Comparison of ENCODE assay signal across 16 cellular contexts in the genomic region with DNA sequence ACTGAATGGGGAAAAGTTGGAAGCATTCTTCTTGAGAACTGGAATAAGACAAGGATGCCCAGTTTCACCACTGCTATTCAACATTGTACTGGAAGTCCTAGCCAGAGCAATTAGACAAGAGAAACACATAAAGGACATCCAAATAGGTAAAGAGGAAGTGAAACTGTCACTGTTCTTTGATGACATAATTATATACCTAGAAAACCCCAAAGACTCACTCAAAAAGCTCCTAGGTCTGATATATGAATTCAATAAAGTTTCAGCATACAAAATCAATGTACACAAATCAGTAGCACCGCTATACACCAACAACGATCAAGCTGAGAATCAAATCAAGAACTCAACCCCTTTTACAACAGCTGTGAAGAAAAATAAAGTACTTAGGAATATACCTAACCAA.
DNase-seq lines count a peak whose midpoint lies in the region; ATAC-seq, FAIRE-seq and TF ChIP-seq lines count a peak whose summit lies in the region.
"Had no signal": no experiment of that assay in that cellular context is flagged by ENCODE, and none has a peak within 500 bp of the region (broad histone marks: within the 10 kb centered on the region; RNA-seq: fewer than 3 reads in every experiment).

No MANE protein-coding gene starts in this region.

- H3K36me3 ChIP-seq in aorta (ENCODE audit: control insufficient read depth in 1 of 2, insufficient read depth in 2 of 2, low read length in 1 of 2) (no peaks in the 10 kb centered on the region), HepG2 (replicated peaks in 1 of 2; ENCODE audit: control insufficient read depth in 1 of 2, insufficient read depth in 2 of 2, low read length in 2 of 2) (no peaks in the 10 kb centered on the region)
- H3K36me3 ChIP-seq: heart left ventricle had no signal

- no peak overlapping the region for H3K4me2 ChIP-seq in HepG2 (ENCODE audit: low read depth, low read length)
- H3K4me2 ChIP-seq: PC-9 had no signal

- ATAC-seq in GM18867 (IDR thresholded peaks at IDR 0.05; ENCODE audit: unreplicated experiment) (peak; percentile 84), GM21576 (IDR thresholded peaks at IDR 0.05; ENCODE audit: unreplicated experiment) (peak; percentile 86), HG03159 (IDR thresholded peaks at IDR 0.05; ENCODE audit: unreplicated experiment) (peak; percentile 88), aorta (ENCODE audit: low FRiP score) (no peak), HepG2 (no peak)
- ATAC-seq: heart left ventricle; left colon; naive thymus-derived CD8-positive, alpha-beta T cell; right cardiac atrium had no signal

- H3K79me2 ChIP-seq in HepG2 (ENCODE audit: insufficient read depth, low read length) = no peaks in the 10 kb centered on the region

- intact Hi-C loops in aorta (cut with DNase I) = no loop called here
- intact Hi-C loops in HepG2 (cut with micrococcal nuclease; ENCODE audit: unreplicated experiment) = no loop called here

- no peaks in the 10 kb centered on the region for H3K27me3 ChIP-seq in aorta (ENCODE audit: control insufficient read depth in 1 of 2, insufficient read depth in 2 of 2, low read length in 1 of 2)
- peaks cover 0 to 3% of the 10 kb centered on the region in 2 experiments; a peak in 1 of 5 replicates for H3K27me3 ChIP-seq in HepG2 (ENCODE audit: control insufficient read depth in 1 of 2, insufficient read depth in 2 of 2, low read length in 2 of 2)
- H3K27me3 ChIP-seq: heart left ventricle had no signal

- no peak for TF ChIP-seq EP300 in HepG2 (IDR thresholded peaks at IDR 0.05; ENCODE audit: low read depth in 2 of 2, low read length in 2 of 2)
- no peak for TF ChIP-seq EP300 in HepG2 (CRISPR knock-in tag; IDR thresholded peaks at IDR 0.05; ENCODE audit: borderline replicate concordance)

- 95 to 98% methylated on average over 2 of the region's 2 CpGs for WGBS in aorta, 2 donors
- 10% methylated on average over 2 of the region's 2 CpGs for WGBS in HepG2 (ENCODE audit: low lambda C conversion rate)

- H3K27ac ChIP-seq in aorta (ENCODE audit: low read depth in 1 of 2, low read length in 2 of 2) (no peak overlapping the region), HepG2 (ENCODE audit: extremely low read length, insufficient read depth, low read length) (no peak overlapping the region)
- H3K27ac ChIP-seq: C4-2B, heart left ventricle, PC-9 had no signal

- peak; percentile 3 for DNase-seq in RPMI8226
- no peak for DNase-seq in iPS-NIHi11 (ENCODE audit: low spot score)
- no peak for DNase-seq in DMS 273 treated with DMSO at 0.1 percent for 48 hours (lab: John Stamatoyannopoulos, UW)
- DNase-seq in aorta = no peak
- no peak for DNase-seq in HepG2 (ENCODE audit: low spot score)
- DNase-seq: activated naive CD4-positive, alpha-beta T cell treated with anti-CD3 and anti-CD28 coated beads, Interleukin-2, amount 10 ng/mL, durations not matched to agents 7 days and 5 days; heart left ventricle; left colon; naive thymus-derived CD8-positive, alpha-beta T cell; PC-9; right cardiac atrium; T-helper 2 cell had no signal

- no TSS peak for BruUV-seq in HepG2 (replicated peaks; lab: Mats Ljungman, UMichigan)

- no peak overlapping the region for H2AFZ ChIP-seq in HepG2 (ENCODE audit: low read length)
- H2AFZ ChIP-seq: PC-9 had no signal

- no peak for FAIRE-seq in HepG2 (lab: Jason Lieb, UNC)

- H3K9me3 ChIP-seq in aorta (ENCODE audit: control insufficient read depth, low read length) (no peaks in the 10 kb centered on the region), HepG2 (ENCODE audit: low read length) (no peaks in the 10 kb centered on the region)

- H4K20me1 ChIP-seq in HepG2 (ENCODE audit: insufficient read depth, low read length) = no peaks in the 10 kb centered on the region

- H3K4me1 ChIP-seq in aorta (ENCODE audit: control insufficient read depth in 1 of 2, insufficient read depth in 2 of 2, low read length in 2 of 2) (no peaks in the 10 kb centered on the region), HepG2 (ENCODE audit: insufficient read depth, low read length) (peaks cover 9% of the 10 kb centered on the region)

- in situ Hi-C loops in HepG2 (cut with HindIII; ENCODE audit: extremely low pct_ligation_motif_present, low pct_unique_long_range_greater_than_20kb) = no loop called here

- no peak overlapping the region for H3K9ac ChIP-seq in HepG2 (ENCODE audit: insufficient read depth, low read depth, low read length)

- CTCF ChIA-PET in HepG2 (lab: Yijun Ruan, JAX; ENCODE audit: low intra/inter-chr PET ratio, low total read pairs) = no interaction called here

- POLR2A ChIA-PET in HepG2 (lab: Yijun Ruan, JAX) = no interaction called here

- TF ChIP-seq RAD21 in HepG2 (CRISPR knock-in tag; IDR thresholded peaks at IDR 0.05) = no peak

- H3K4me3 ChIP-seq in aorta (ENCODE audit: low read length in 2 of 2) (no peak overlapping the region), HepG2 (replicated peaks in 1 of 3; ENCODE audit: insufficient read depth in 1 of 3, low read depth in 2 of 3, low read length in 3 of 3) (no peak overlapping the region)
- H3K4me3 ChIP-seq: heart left ventricle, PC-9 had no signal

- TF ChIP-seq POLR2A in HepG2 (IDR thresholded peaks at IDR 0.05; ENCODE audit: insufficient read depth in 1 of 2, low read depth in 2 of 2, low read length in 2 of 2) = no peak

- TF ChIP-seq CTCF in HepG2 (CRISPR knock-in tag; IDR thresholded peaks at IDR 0.05) = no peak

TF ChIP-seq in HepG2, 621 proteins besides CTCF, POLR2A, EP300 and RAD21:
- TF ChIP-seq TBX3 (IDR thresholded peaks at IDR 0.05; ENCODE audit: borderline replicate concordance) (no peak), ZMAT3 (CRISPR knock-in tag; conservative IDR thresholded peaks at IDR 0.05) (no peak), RFX1 (IDR thresholded peaks at IDR 0.05) (no peak), MEF2D (CRISPR knock-in tag; IDR thresholded peaks at IDR 0.05) (no peak)

Comparison
In these comparisons a context has a peak if more than half of its experiments do, and no peak if none do; other contexts are left out.
1. ATAC-seq: peak in GM18867 (single experiment), GM21576 (single experiment) and HG03159 (single experiment); none in aorta (single experiment) and HepG2 (single experiment).